ENCODE assay signal across 8 cellular contexts in the genomic region with DNA sequence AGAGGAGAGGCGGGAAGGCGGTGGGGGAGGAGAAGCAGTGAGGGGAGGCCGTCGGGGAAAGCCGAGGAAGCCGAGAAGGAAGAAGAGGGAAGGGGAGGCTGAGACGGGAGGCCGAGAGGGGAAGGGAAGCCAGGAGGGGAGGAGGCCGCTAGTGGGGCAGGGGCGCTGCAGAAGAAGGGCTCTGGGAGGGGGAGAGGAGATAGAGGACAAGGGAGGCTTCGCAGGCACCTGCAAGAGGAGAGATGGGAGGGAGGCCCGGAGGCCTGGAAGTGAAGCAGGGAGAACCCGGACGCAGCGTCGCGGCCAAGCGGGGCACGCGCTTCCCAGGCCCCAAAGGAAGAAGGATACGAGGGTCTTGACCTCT. TPM values are rescaled to one million over a fixed set of nuclear protein-coding genes. Genes with fewer than 3 reads are reported as not detected.
A peak's percentile ranks its signal among the peaks of the same experiment; 100 is the strongest.
DNase-seq lines count a peak whose midpoint lies in the region; ATAC-seq and TF ChIP-seq lines count a peak whose summit lies in the region.

No MANE protein-coding gene starts in this region.

- no peak for TF ChIP-seq CTCF in cardiac muscle cell (IDR thresholded peaks at IDR 0.05; ENCODE audit: low read depth, low read length)
- TF ChIP-seq CTCF in lung (IDR thresholded peaks at IDR 0.05; ENCODE audit: control extremely low read depth, extremely low read depth): no peak
- TF ChIP-seq CTCF in uterus (IDR thresholded peaks at IDR 0.05): no peak

- ATAC-seq in Right ventricle myocardium inferior (no peak), lung (ENCODE audit: insufficient read depth, low FRiP score) (no peak), GM18870 (IDR thresholded peaks at IDR 0.05; ENCODE audit: unreplicated experiment) (no peak)

- H3K9me3 ChIP-seq in cardiac muscle cell (ENCODE audit: low read depth) (no peaks in the 10 kb centered on the region), lung (ENCODE audit: control insufficient read depth in 2 of 2, insufficient read depth in 1 of 2, low read length in 1 of 2) (no peaks in the 10 kb centered on the region), uterus (no peaks in the 10 kb centered on the region)

- DNase-seq in cardiac muscle cell (ENCODE audit: low read depth in 1 of 2, low spot score in 1 of 2) (peak in 1 of 2 donors; percentile 21), Right ventricle myocardium inferior (ENCODE audit: missing footprints) (no peak), NCI-H146 (lab: John Stamatoyannopoulos, UW) (peak; percentile 67), caudate nucleus (lab: John Stamatoyannopoulos, UW) (peak in 1 of 61 donors; percentile 59), lung (ENCODE audit: low spot score) (peak; percentile 51), uterus (no peak), NCI-H187 treated with DMSO at 0.1 percent for 48 hours (lab: John Stamatoyannopoulos, UW) (no peak)

- intact Hi-C loops in Right ventricle myocardium inferior (cut with DNase I) (loop anchor here (1.0 kb wide), 1 partner anchor 26 kb away; no protein-coding TSS in a partner anchor), uterus (cut with DNase I; ENCODE audit: low total_unique reads) (no loop called here)

- H3K36me3 ChIP-seq in cardiac muscle cell (no peaks in the 10 kb centered on the region), lung (ENCODE audit: control insufficient read depth in 2 of 2, insufficient read depth in 2 of 2, low read length in 2 of 2) (no peaks in the 10 kb centered on the region), uterus (no peaks in the 10 kb centered on the region)

- TF ChIP-seq POLR2A in uterus (IDR thresholded peaks at IDR 0.05): peak in 1 of 2 donors; percentile 16

- H3K27me3 ChIP-seq in cardiac muscle cell: peaks cover 4% of the 10 kb centered on the region
- H3K27me3 ChIP-seq in lung (ENCODE audit: control insufficient read depth, insufficient read depth): no peaks in the 10 kb centered on the region
- H3K27me3 ChIP-seq in uterus: no peaks in the 10 kb centered on the region

- H3K4me3 ChIP-seq in cardiac muscle cell (peak overlapping the region; percentile 75), lung (peak overlapping the region; percentile 75), uterus (peak overlapping the region; percentile 81 to 87)

- 3 to 4% methylated on average over 21 of the region's 21 CpGs for WGBS in lung, 2 donors

- H3K4me1 ChIP-seq in cardiac muscle cell (ENCODE audit: low read depth) (no peaks in the 10 kb centered on the region), lung (ENCODE audit: control insufficient read depth in 2 of 2, insufficient read depth in 2 of 2, low read length in 2 of 2) (peaks cover 3 to 11% of the 10 kb centered on the region in 2 donors), uterus (peaks cover 0 to 6% of the 10 kb centered on the region in 2 donors)

- H3K27ac ChIP-seq in cardiac muscle cell (peak overlapping the region; percentile 89), caudate nucleus (ENCODE audit: low read depth, low read length) (peak overlapping the region; percentile 92), lung (ENCODE audit: low read depth in 1 of 2, low read length in 1 of 2) (peak overlapping the region; percentile 93 to 98), uterus (peak overlapping the region; percentile 98 to 99)

RNA-seq across cellular contexts. Expression of a gene that starts 2.3 kb away (rescaled TPM):
- total RNA-seq in cardiac muscle cell (10.4 and 13.5 TPM in 2 replicates), Right ventricle myocardium inferior (8.3 TPM), lung (10 to 100 TPM; 11.2 to 11.6 TPM), uterus (10 to 100 TPM in 2 of 4 donors, 1 to 10 TPM in 2; 2.6 to 20.3 (median 7.6) TPM)
- polyA plus RNA-seq in cardiac muscle cell (13.5 and 24.1 TPM in 2 replicates), lung (10 to 100 TPM in 1 of 2 donors, 1 to 10 TPM in 1; 7.0 to 11.0 TPM)

RNA-seq across cellular contexts. Expression of a gene that starts 41.6 kb away (rescaled TPM):
- total RNA-seq in cardiac muscle cell: 64.2 and 200 TPM in 2 replicates
- 129 and 452 TPM in 2 replicates for polyA plus RNA-seq in cardiac muscle cell
- total RNA-seq in Right ventricle myocardium inferior: 20.8 TPM
- 10 to 100 TPM; 17.5 to 20.2 TPM for total RNA-seq in lung
- 10 to 100 TPM; 16.1 to 24.4 TPM for polyA plus RNA-seq in lung
- 10 to 100 TPM in 3 of 4 donors, 1 to 10 TPM in 1; 7.1 to 68.9 (median 39.2) TPM for total RNA-seq in uterus

Comparison
In these comparisons a context has a peak if more than half of its experiments do, and no peak if none do; other contexts are left out.
1. DNase-seq: peak in NCI-H146 (single experiment) and lung (single experiment); none in Right ventricle myocardium inferior (single experiment), uterus (0 of 2) and NCI-H187 treated with DMSO at 0.1 percent for 48 hours (single experiment).
2. Peak in every context shown above with its lines, with median percentiles within 50 percentile points of each other: H3K27ac ChIP-seq and H3K4me3 ChIP-seq.